Comparison of ENCODE assay signal across 35 cellular contexts in genomic region chr14:49033131-49033530, GRCh38.
"Had no signal": no experiment of that assay in that cellular context is flagged by ENCODE, and none has a peak within 500 bp of the region (broad histone marks: within the 10 kb centered on the region; RNA-seq: fewer than 3 reads in every experiment).

No MANE protein-coding gene starts in this region.

- H3K27me3 ChIP-seq: adrenal gland, body of pancreas, esophagus muscularis mucosa, foreskin keratinocyte, gastrocnemius medialis, heart left ventricle had no signal

- H3K36me3 ChIP-seq: adrenal gland, esophagus muscularis mucosa, gastrocnemius medialis, heart left ventricle, WERI-Rb-1 had no signal

- H3K4me1 ChIP-seq: adrenal gland, body of pancreas, esophagus muscularis mucosa, foreskin keratinocyte, gastrocnemius medialis, heart left ventricle had no signal

- ATAC-seq: activated CD4-positive, alpha-beta T cell treated with anti-CD3 and anti-CD28 coated beads for 36 hours; activated CD8-positive, alpha-beta memory T cell treated with anti-CD3 and anti-CD28 coated beads, Interleukin-2, amount 10 ng/mL, durations not matched to agents 7 days and 5 days; activated CD8-positive, alpha-beta T cell treated with anti-CD3 and anti-CD28 coated beads, Interleukin-2, amount 10 ng/mL, durations not matched to agents 7 days and 5 days; activated naive CD8-positive, alpha-beta T cell treated with anti-CD3 and anti-CD28 coated beads, Interleukin-2, amount 50 U/mL, for 24 hours; body of pancreas; effector memory CD8-positive, alpha-beta T cell; foreskin keratinocyte; gastrocnemius medialis; heart left ventricle had no signal

- H3K4me3 Mint-ChIP-seq: activated CD4-positive, alpha-beta memory T cell treated with anti-CD3 and anti-CD28 coated beads for 36 hours; activated CD4-positive, alpha-beta T cell treated with anti-CD3 and anti-CD28 coated beads for 36 hours; activated CD4-positive, alpha-beta T cell treated with anti-CD3 and anti-CD28 coated beads, Interleukin-2, amount 10 ng/mL, durations not matched to agents 24 days and 14 days; activated CD8-positive, alpha-beta memory T cell treated with anti-CD3 and anti-CD28 coated beads, Interleukin-2, amount 10 ng/mL, durations not matched to agents 7 days and 5 days; activated CD8-positive, alpha-beta T cell treated with anti-CD3 and anti-CD28 coated beads, Interleukin-2, amount 10 ng/mL, durations not matched to agents 7 days and 5 days; activated naive CD4-positive, alpha-beta T cell treated with anti-CD3 and anti-CD28 coated beads for 36 hours; activated naive CD4-positive, alpha-beta T cell treated with anti-CD3 and anti-CD28 coated beads, Interleukin-2, amount 50 U/mL, for 24 hours; activated naive CD8-positive, alpha-beta T cell treated with anti-CD3 and anti-CD28 coated beads for 36 hours; activated naive CD8-positive, alpha-beta T cell treated with anti-CD3 and anti-CD28 coated beads, Interleukin-2, amount 50 U/mL, for 24 hours; activated T-helper 1 cell treated with anti-CD3 and anti-CD28 coated beads, Interleukin-12 subunit alpha, Interleukin-12 subunit beta, Interleukin-2, Interleukin-4 antibody, amounts not matched to agents 30 ng/mL and 10 ng/mL and 1 ng/mL, durations not matched to agents 14 hours and 24 hours and 36 hours; effector memory CD8-positive, alpha-beta T cell; T-helper 2 cell treated with Interferon-gamma antibody and Interleukin-4, amounts not matched to agents 5 μg/mL and 100 μg/mL, for 36 hours had no signal

- H3K27ac ChIP-seq: adrenal gland, body of pancreas, esophagus muscularis mucosa, foreskin keratinocyte, gastrocnemius medialis, heart left ventricle, WERI-Rb-1 had no signal

- H3K27ac Mint-ChIP-seq: activated CD4-positive, alpha-beta memory T cell treated with anti-CD3 and anti-CD28 coated beads for 36 hours; activated CD4-positive, alpha-beta T cell treated with anti-CD3 and anti-CD28 coated beads for 36 hours; activated CD4-positive, alpha-beta T cell treated with anti-CD3 and anti-CD28 coated beads, Interleukin-2, amount 10 ng/mL, durations not matched to agents 24 days and 14 days; activated CD8-positive, alpha-beta memory T cell treated with anti-CD3 and anti-CD28 coated beads, Interleukin-2, amount 10 ng/mL, durations not matched to agents 7 days and 5 days; activated CD8-positive, alpha-beta T cell treated with anti-CD3 and anti-CD28 coated beads, Interleukin-2, amount 10 ng/mL, durations not matched to agents 7 days and 5 days; activated naive CD4-positive, alpha-beta T cell treated with anti-CD3 and anti-CD28 coated beads for 36 hours; activated naive CD4-positive, alpha-beta T cell treated with anti-CD3 and anti-CD28 coated beads, Interleukin-2, amount 50 U/mL, for 24 hours; activated naive CD8-positive, alpha-beta T cell treated with anti-CD3 and anti-CD28 coated beads for 36 hours; activated naive CD8-positive, alpha-beta T cell treated with anti-CD3 and anti-CD28 coated beads, Interleukin-2, amount 50 U/mL, for 24 hours; activated T-helper 1 cell treated with anti-CD3 and anti-CD28 coated beads, Interleukin-12 subunit alpha, Interleukin-12 subunit beta, Interleukin-2, Interleukin-4 antibody, amounts not matched to agents 30 ng/mL and 10 ng/mL and 1 ng/mL, durations not matched to agents 14 hours and 24 hours and 36 hours; activated T-helper 2 cell treated with anti-CD3 and anti-CD28 coated beads, Interferon-gamma antibody, Interleukin-2, Interleukin-4, amounts not matched to agents 10 μg/mL and 5 μg/mL and 100 μg/mL, durations not matched to agents 14 hours and 24 hours and 36 hours; effector memory CD8-positive, alpha-beta T cell; T-helper 2 cell treated with Interferon-gamma antibody and Interleukin-4, amounts not matched to agents 5 μg/mL and 100 μg/mL, for 36 hours had no signal

- H3K27me3 Mint-ChIP-seq: activated CD4-positive, alpha-beta memory T cell treated with anti-CD3 and anti-CD28 coated beads for 36 hours; activated CD4-positive, alpha-beta T cell treated with anti-CD3 and anti-CD28 coated beads for 36 hours; activated CD4-positive, alpha-beta T cell treated with anti-CD3 and anti-CD28 coated beads, Interleukin-2, amount 10 ng/mL, durations not matched to agents 24 days and 14 days; activated CD8-positive, alpha-beta memory T cell treated with anti-CD3 and anti-CD28 coated beads, Interleukin-2, amount 10 ng/mL, durations not matched to agents 7 days and 5 days; activated naive CD4-positive, alpha-beta T cell treated with anti-CD3 and anti-CD28 coated beads, Interleukin-2, amount 50 U/mL, for 24 hours; activated naive CD8-positive, alpha-beta T cell treated with anti-CD3 and anti-CD28 coated beads, Interleukin-2, amount 50 U/mL, for 24 hours; effector memory CD8-positive, alpha-beta T cell had no signal

- H3K36me3 Mint-ChIP-seq: activated CD4-positive, alpha-beta memory T cell treated with anti-CD3 and anti-CD28 coated beads for 36 hours; activated CD8-positive, alpha-beta memory T cell treated with anti-CD3 and anti-CD28 coated beads, Interleukin-2, amount 10 ng/mL, durations not matched to agents 7 days and 5 days; activated naive CD4-positive, alpha-beta T cell treated with anti-CD3 and anti-CD28 coated beads, Interleukin-2, amount 50 U/mL, for 24 hours; activated naive CD8-positive, alpha-beta T cell treated with anti-CD3 and anti-CD28 coated beads for 36 hours had no signal

- H3K4me1 Mint-ChIP-seq: activated CD4-positive, alpha-beta T cell treated with anti-CD3 and anti-CD28 coated beads for 36 hours; activated CD4-positive, alpha-beta T cell treated with anti-CD3 and anti-CD28 coated beads, Interleukin-2, amount 10 ng/mL, durations not matched to agents 24 days and 14 days; activated CD8-positive, alpha-beta memory T cell treated with anti-CD3 and anti-CD28 coated beads, Interleukin-2, amount 10 ng/mL, durations not matched to agents 7 days and 5 days; activated naive CD4-positive, alpha-beta T cell treated with anti-CD3 and anti-CD28 coated beads, Interleukin-2, amount 50 U/mL, for 24 hours; activated naive CD8-positive, alpha-beta T cell treated with anti-CD3 and anti-CD28 coated beads for 36 hours; activated naive CD8-positive, alpha-beta T cell treated with anti-CD3 and anti-CD28 coated beads, Interleukin-2, amount 50 U/mL, for 24 hours had no signal

- H3K4me3 ChIP-seq: adrenal gland, body of pancreas, esophagus muscularis mucosa, gastrocnemius medialis, heart left ventricle had no signal

- DNase-seq: activated CD4-positive, alpha-beta memory T cell treated with anti-CD3 and anti-CD28 coated beads for 36 hours; activated CD4-positive, alpha-beta T cell treated with anti-CD3 and anti-CD28 coated beads for 36 hours; activated CD4-positive, alpha-beta T cell treated with anti-CD3 and anti-CD28 coated beads, Interleukin-2, amount 10 ng/mL, durations not matched to agents 24 days and 14 days; activated CD4-positive, CD25-positive, alpha-beta regulatory T cell; activated CD4-positive, CD25-positive, alpha-beta regulatory T cell treated with anti-CD3 and anti-CD28 coated beads, Interleukin-2, amount 50 U/mL, for 72 hours; activated CD8-positive, alpha-beta memory T cell treated with anti-CD3 and anti-CD28 coated beads, Interleukin-2, amount 10 ng/mL, durations not matched to agents 7 days and 5 days; activated CD8-positive, alpha-beta memory T cell treated with anti-CD3 and anti-CD28 coated beads, Interleukin-2, amount 50 U/mL, for 4 hours; activated CD8-positive, alpha-beta T cell treated with anti-CD3 and anti-CD28 coated beads, Interleukin-2, amount 10 ng/mL, durations not matched to agents 7 days and 5 days; activated effector memory CD4-positive, alpha-beta T cell treated with anti-CD3 and anti-CD28 coated beads, Interleukin-2, amount 50 U/mL, for 16 hours; activated naive CD4-positive, alpha-beta T cell treated with anti-CD3 and anti-CD28 coated beads for 36 hours; activated naive CD8-positive, alpha-beta T cell treated with anti-CD3 and anti-CD28 coated beads for 36 hours; activated naive CD8-positive, alpha-beta T cell treated with anti-CD3 and anti-CD28 coated beads, Interleukin-2, amount 50 U/mL, for 24 hours; activated T-cell treated with anti-CD3 and anti-CD28 coated beads, Interleukin-2, amount 50 U/mL, for 1 hour; activated T-cell treated with anti-CD3 and anti-CD28 coated beads, Interleukin-2, amount 50 U/mL, for 48 hours; adrenal gland; amygdala; aorta; body of pancreas; caudate nucleus; cortex of kidney; dermis blood vessel endothelial cell; effector CD4-positive, alpha-beta T cell; effector memory CD8-positive, alpha-beta T cell; erythroblast; foreskin keratinocyte; gastrocnemius medialis; glutamatergic neuron; heart left ventricle; T1000; WERI-Rb-1 had no signal

- H3K9me3 Mint-ChIP-seq: activated CD4-positive, alpha-beta memory T cell treated with anti-CD3 and anti-CD28 coated beads for 36 hours; activated CD4-positive, alpha-beta T cell treated with anti-CD3 and anti-CD28 coated beads, Interleukin-2, amount 10 ng/mL, durations not matched to agents 24 days and 14 days; activated naive CD4-positive, alpha-beta T cell treated with anti-CD3 and anti-CD28 coated beads for 36 hours; activated naive CD4-positive, alpha-beta T cell treated with anti-CD3 and anti-CD28 coated beads, Interleukin-2, amount 50 U/mL, for 24 hours; activated naive CD8-positive, alpha-beta T cell treated with anti-CD3 and anti-CD28 coated beads for 36 hours; activated naive CD8-positive, alpha-beta T cell treated with anti-CD3 and anti-CD28 coated beads, Interleukin-2, amount 50 U/mL, for 24 hours; activated T-helper 1 cell treated with anti-CD3 and anti-CD28 coated beads, Interleukin-12 subunit alpha, Interleukin-12 subunit beta, Interleukin-2, Interleukin-4 antibody, amounts not matched to agents 30 ng/mL and 10 ng/mL and 1 ng/mL, durations not matched to agents 14 hours and 24 hours and 36 hours; activated T-helper 2 cell treated with anti-CD3 and anti-CD28 coated beads, Interferon-gamma antibody, Interleukin-2, Interleukin-4, amounts not matched to agents 10 μg/mL and 5 μg/mL and 100 μg/mL, durations not matched to agents 14 hours and 24 hours and 36 hours; T-helper 2 cell treated with Interferon-gamma antibody and Interleukin-4, amounts not matched to agents 5 μg/mL and 100 μg/mL, for 36 hours had no signal
